In genomic region chr15:98647774-98648653, GRCh38 we compare ENCODE assay signal across 8 cellular contexts. TPM values are rescaled to one million over a fixed set of nuclear protein-coding genes. Genes with fewer than 3 reads are reported as not detected.
A peak's percentile ranks its signal among the peaks of the same experiment; 100 is the strongest.
DNase-seq lines count a peak whose midpoint lies in the region; ATAC-seq and TF ChIP-seq lines count a peak whose summit lies in the region.

Gene IGF1R, plus strand, starts transcription at chr15:98648539. Its CDS starts 1,043 bp downstream, at chr15:98649582.

- TF ChIP-seq RAD21 in liver (IDR thresholded peaks at IDR 0.05) = no peak

- WGBS in liver = under 1% methylated on average over 106 of the region's 106 CpGs

- H3K4me3 ChIP-seq in liver (ENCODE audit: low read depth in 1 of 3, low read length in 3 of 3) = peak within 1 kb of the TSS; percentile 61 to 92 (median 63)

- peaks cover 0 to 5% (median 0%) of the 10 kb centered on the region in 4 donors for H3K9me3 ChIP-seq in liver (ENCODE audit: control insufficient read depth in 4 of 4, low read length in 3 of 4)

- H3K27ac ChIP-seq in liver (ENCODE audit: low read depth in 1 of 2, low read length in 2 of 2) = peak within 1 kb of the TSS; percentile 57 to 68

- H3K9ac ChIP-seq in liver (ENCODE audit: low read depth in 1 of 2, low read length in 2 of 2) = peak within 1 kb of the TSS in 1 of 2 donors; percentile 38

- H3K27me3 ChIP-seq in liver (ENCODE audit: control insufficient read depth in 4 of 4, insufficient read depth in 4 of 4, low read length in 3 of 4) = peaks cover 0 to 10% (median 9%) of the 10 kb centered on the region in 4 donors

- TF ChIP-seq CTCF in AG09319 (IDR thresholded peaks at IDR 0.05; ENCODE audit: low read depth, low read length) (no peak; the same call in 1 of the 2 replicates), liver (IDR thresholded peaks at IDR 0.05; ENCODE audit: low read depth, low read length, missing input control) (no peak)

- ATAC-seq in GM19035 (IDR thresholded peaks at IDR 0.05; ENCODE audit: unreplicated experiment) (peak; percentile 67), HG03342 (IDR thresholded peaks at IDR 0.05; ENCODE audit: unreplicated experiment) (peak; percentile 70)

- DNase-seq in AG09319 (ENCODE audit: extremely low read depth, low read depth) = peak; percentile 71
- peak; percentile 50 for DNase-seq in NCI-H510A treated with DMSO at 0.1 percent for 48 hours (lab: John Stamatoyannopoulos, UW)
- peak; percentile 84 for DNase-seq in activated CD4-positive, alpha-beta T cell treated with anti-CD3 and anti-CD28 coated beads, Interleukin-2, amount 50 U/mL, for 1 hour
- peak; percentile 78 to 93 for DNase-seq in dermis microvascular lymphatic vessel endothelial cell (ENCODE audit: low read depth in 2 of 2)
- DNase-seq in stimulated activated CD4-positive, alpha-beta T cell treated with anti-CD3 and anti-CD28 coated beads, Interleukin-2, amount 100 ng/mL, for 48 hours = peak; percentile 80 to 85

- peaks cover 4 to 34% (median 11%) of the 10 kb centered on the region in 4 donors for H3K4me1 ChIP-seq in liver (ENCODE audit: control insufficient read depth in 4 of 4, insufficient read depth in 4 of 4, low read length in 3 of 4)

- H3K36me3 ChIP-seq in liver (ENCODE audit: control insufficient read depth in 4 of 4, insufficient read depth in 3 of 4, low read depth in 1 of 4, low read length in 3 of 4) = no peaks in the 10 kb centered on the region

TF ChIP-seq in liver, 16 proteins besides CTCF, POLR2A, EP300 and RAD21:
- TF ChIP-seq YY1 (IDR thresholded peaks at IDR 0.05) (no peak), JUND (IDR thresholded peaks at IDR 0.05) (no peak), ZBTB33 (IDR thresholded peaks at IDR 0.05) (no peak), SP1 (IDR thresholded peaks at IDR 0.05) (no peak), GABPA (IDR thresholded peaks at IDR 0.05 in 1 of 2, conservative IDR thresholded peaks at IDR 0.05 in 1 of 2) (no peak), HNF4A (conservative IDR thresholded peaks at IDR 0.05) (no peak)

RNA-seq across cellular contexts. Expression of gene IGF1R, which starts in this region (rescaled TPM):
- 13.5 and 31.4 TPM in 2 replicates for total RNA-seq in dermis microvascular lymphatic vessel endothelial cell
- 10 to 100 TPM in 1 of 2 donors, 1 to 10 TPM in 1; 5.7 to 10.3 TPM for total RNA-seq in liver
- polyA plus RNA-seq in liver = under 1 TPM; 0.69 to 0.71 TPM

Comparison
In these comparisons a context has a peak if more than half of its experiments do, and no peak if none do; other contexts are left out.
1. Peak in every context shown above with its lines: DNase-seq, ATAC-seq, H3K4me3 ChIP-seq and H3K27ac ChIP-seq.